Comparison of ENCODE assay signal across 9 cellular contexts in genomic region chr5:76025790-76026189, GRCh38. TPM values are rescaled to one million over a fixed set of nuclear protein-coding genes. Genes with fewer than 3 reads are reported as not detected.
"Had no signal": no experiment of that assay in that cellular context is flagged by ENCODE, and none has a peak within 500 bp of the region (broad histone marks: within the 10 kb centered on the region; RNA-seq: fewer than 3 reads in every experiment).

No MANE protein-coding gene starts in this region.

- H3K27ac Mint-ChIP-seq: HFFc6 had no signal

- H3K4me3 Mint-ChIP-seq: HFFc6 had no signal

- ATAC-seq: HCT116, K562 had no signal

- FAIRE-seq: HTR-8/SVneo, K562 had no signal

- DNase-seq: GM23248, GOT3, H7, HFFc6, IMR-90 had no signal

RNA-seq across cellular contexts. Expression of gene SV2C, which starts 57.4 kb away (rescaled TPM):
- total RNA-seq: GM23248, H7, HFFc6, HT-29, IMR-90 had no signal
